1 cellular context compared by ENCODE assay signal in the genomic region with DNA sequence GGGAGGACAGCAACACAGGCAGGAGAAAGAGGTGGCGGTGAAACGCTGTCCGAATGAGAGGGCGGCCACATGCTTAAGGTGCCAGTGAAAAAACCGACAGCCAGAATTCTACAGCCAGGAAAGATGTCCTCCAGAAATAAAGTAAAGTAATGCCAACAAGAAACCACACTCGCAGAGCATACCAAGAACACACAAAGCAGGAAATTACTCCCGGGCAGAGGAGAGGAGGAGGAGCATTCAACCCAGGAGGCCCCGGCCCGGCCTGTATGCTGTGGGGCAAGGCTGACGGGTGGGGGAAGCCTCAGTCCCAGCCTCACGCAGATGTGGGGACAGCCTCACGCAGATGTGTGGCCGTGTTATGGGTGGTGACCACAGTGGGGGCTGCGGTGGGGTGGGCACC.
TF ChIP-seq lines count a peak whose summit lies in the region.

No MANE protein-coding gene starts in this region.

TF ChIP-seq in WTC11, 78 proteins besides CTCF, POLR2A, EP300 and RAD21 (continued from another document):
- TF ChIP-seq, protein P1, sequence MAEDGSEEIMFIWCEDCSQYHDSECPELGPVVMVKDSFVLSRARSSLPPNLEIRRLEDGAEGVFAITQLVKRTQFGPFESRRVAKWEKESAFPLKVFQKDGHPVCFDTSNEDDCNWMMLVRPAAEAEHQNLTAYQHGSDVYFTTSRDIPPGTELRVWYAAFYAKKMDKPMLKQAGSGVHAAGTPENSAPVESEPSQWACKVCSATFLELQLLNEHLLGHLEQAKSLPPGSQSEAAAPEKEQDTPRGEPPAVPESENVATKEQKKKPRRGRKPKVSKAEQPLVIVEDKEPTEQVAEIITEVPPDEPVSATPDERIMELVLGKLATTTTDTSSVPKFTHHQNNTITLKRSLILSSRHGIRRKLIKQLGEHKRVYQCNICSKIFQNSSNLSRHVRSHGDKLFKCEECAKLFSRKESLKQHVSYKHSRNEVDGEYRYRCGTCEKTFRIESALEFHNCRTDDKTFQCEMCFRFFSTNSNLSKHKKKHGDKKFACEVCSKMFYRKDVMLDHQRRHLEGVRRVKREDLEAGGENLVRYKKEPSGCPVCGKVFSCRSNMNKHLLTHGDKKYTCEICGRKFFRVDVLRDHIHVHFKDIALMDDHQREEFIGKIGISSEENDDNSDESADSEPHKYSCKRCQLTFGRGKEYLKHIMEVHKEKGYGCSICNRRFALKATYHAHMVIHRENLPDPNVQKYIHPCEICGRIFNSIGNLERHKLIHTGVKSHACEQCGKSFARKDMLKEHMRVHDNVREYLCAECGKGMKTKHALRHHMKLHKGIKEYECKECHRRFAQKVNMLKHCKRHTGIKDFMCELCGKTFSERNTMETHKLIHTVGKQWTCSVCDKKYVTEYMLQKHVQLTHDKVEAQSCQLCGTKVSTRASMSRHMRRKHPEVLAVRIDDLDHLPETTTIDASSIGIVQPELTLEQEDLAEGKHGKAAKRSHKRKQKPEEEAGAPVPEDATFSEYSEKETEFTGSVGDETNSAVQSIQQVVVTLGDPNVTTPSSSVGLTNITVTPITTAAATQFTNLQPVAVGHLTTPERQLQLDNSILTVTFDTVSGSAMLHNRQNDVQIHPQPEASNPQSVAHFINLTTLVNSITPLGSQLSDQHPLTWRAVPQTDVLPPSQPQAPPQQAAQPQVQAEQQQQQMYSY (CRISPR knock-in tag; IDR thresholded peaks at IDR 0.05): no peak
